In the genomic region with DNA sequence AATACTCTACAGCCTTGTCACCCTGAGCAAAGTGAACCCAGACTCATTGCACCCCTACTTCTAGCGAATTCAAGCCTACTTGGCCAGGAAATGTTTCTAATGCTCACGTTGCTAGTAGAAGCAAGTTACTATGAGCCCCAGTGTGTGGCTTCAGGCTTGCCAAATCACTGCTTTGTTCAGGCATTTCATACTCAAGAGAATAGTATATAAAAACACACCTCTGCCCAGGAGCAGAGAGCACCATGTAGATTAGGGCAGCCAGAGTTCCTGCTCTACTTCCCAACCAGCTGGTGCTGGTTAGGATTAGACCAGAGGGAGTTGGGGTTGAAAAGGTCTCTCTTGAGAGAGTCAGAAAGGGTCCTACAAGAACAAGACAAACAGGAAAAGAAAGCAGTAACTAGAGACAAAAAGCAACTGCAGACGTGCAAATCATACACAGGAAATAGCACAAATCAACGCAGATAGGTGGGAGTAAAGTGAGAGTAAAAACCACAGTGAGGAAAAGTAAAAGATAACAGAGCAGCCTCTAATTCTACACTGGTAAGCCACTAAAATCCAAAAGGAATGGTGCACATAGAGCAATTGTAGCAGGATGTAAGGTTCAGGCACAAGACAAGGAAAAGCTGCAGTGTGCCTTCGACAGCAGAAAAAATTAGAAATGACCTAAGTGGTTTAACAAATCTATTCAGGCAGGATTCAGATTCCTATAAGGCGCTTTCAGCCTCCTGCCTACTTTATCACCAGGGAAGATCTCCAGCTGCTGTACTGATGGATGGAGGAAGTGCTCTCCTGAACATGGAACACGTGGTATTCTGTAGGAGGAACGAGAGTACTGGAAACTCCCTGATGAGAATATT, we compare ENCODE assay signal across 8 cellular contexts. TPM values are rescaled to one million over a fixed set of nuclear protein-coding genes. Genes with fewer than 3 reads are reported as not detected.
DNase-seq lines count a peak whose midpoint lies in the region; ATAC-seq and TF ChIP-seq lines count a peak whose summit lies in the region.

No MANE protein-coding gene starts in this region.

- H3K4me1 ChIP-seq in mesendoderm (ENCODE audit: control insufficient read depth, low read depth, low read length), result no peaks in the 10 kb centered on the region
- no peaks in the 10 kb centered on the region for H3K4me1 ChIP-seq in adrenal gland (replicated peaks in 1 of 2)
- no peaks in the 10 kb centered on the region for H3K4me1 ChIP-seq in thyroid gland

- H3K79me1 ChIP-seq in mesendoderm (ENCODE audit: low read length), result no peaks in the 10 kb centered on the region

- H3K56ac ChIP-seq in mesendoderm (ENCODE audit: low read length), result no peak overlapping the region

- no peaks in the 10 kb centered on the region for H3K36me3 ChIP-seq in SK-N-MC (ENCODE audit: insufficient read depth, low read length)
- H3K36me3 ChIP-seq in mesendoderm (ENCODE audit: control insufficient read depth, insufficient read depth, low read length), result no peaks in the 10 kb centered on the region
- H3K36me3 ChIP-seq in adrenal gland (replicated peaks in 1 of 2), result no peaks in the 10 kb centered on the region
- no peaks in the 10 kb centered on the region for H3K36me3 ChIP-seq in thyroid gland

- intact Hi-C loops in adrenal gland (cut with DNase I), result no loop called here
- intact Hi-C loops in thyroid gland (cut with DNase I), result no loop called here

- no peak overlapping the region for H2AK5ac ChIP-seq in mesendoderm (ENCODE audit: low read length)

- DNase-seq in NCI-H2171 treated with DMSO at 0.1 percent for 48 hours (lab: John Stamatoyannopoulos, UW) (peak; percentile 66), NCI-H2171 (lab: John Stamatoyannopoulos, UW) (no peak), SK-N-MC (ENCODE audit: low read depth, low spot score) (peak; percentile 85), mesendoderm (peak; percentile 23), adrenal gland (no peak), cerebellar cortex (ENCODE audit: low spot score) (no peak), thyroid gland (no peak)

- H2BK120ac ChIP-seq in mesendoderm (ENCODE audit: low read depth, low read length), result no peak overlapping the region

- TF ChIP-seq CTCF in adrenal gland (IDR thresholded peaks at IDR 0.05) (no peak), thyroid gland (IDR thresholded peaks at IDR 0.05) (no peak)

- H3K27ac ChIP-seq in SK-N-MC (peak overlapping the region; percentile 94), mesendoderm (ENCODE audit: low read depth, low read length) (no peak overlapping the region), adrenal gland (no peak overlapping the region), thyroid gland (no peak overlapping the region)

- H3K27me3 ChIP-seq in mesendoderm (ENCODE audit: insufficient read depth, low read length, poor library complexity), result no peaks in the 10 kb centered on the region
- H3K27me3 ChIP-seq in adrenal gland, result no peaks in the 10 kb centered on the region
- no peaks in the 10 kb centered on the region for H3K27me3 ChIP-seq in thyroid gland

- peak; percentile 51 for ATAC-seq in HG02588 (IDR thresholded peaks at IDR 0.05; ENCODE audit: unreplicated experiment)

- peak overlapping the region; percentile 71 for H3K4me3 ChIP-seq in SK-N-MC
- H3K4me3 ChIP-seq in mesendoderm (ENCODE audit: low read length), result no peak overlapping the region
- no peak overlapping the region for H3K4me3 ChIP-seq in adrenal gland
- H3K4me3 ChIP-seq in thyroid gland (replicated peaks in 1 of 3), result no peak overlapping the region

- H3K4ac ChIP-seq in mesendoderm (ENCODE audit: low read depth, low read length), result no peak overlapping the region

- H3K4me2 ChIP-seq in mesendoderm (ENCODE audit: low read length), result no peak overlapping the region

- TF ChIP-seq POLR2A in adrenal gland (IDR thresholded peaks at IDR 0.05), result no peak
- no peak for TF ChIP-seq POLR2A in thyroid gland (IDR thresholded peaks at IDR 0.05)

- H3K23ac ChIP-seq in mesendoderm (ENCODE audit: low read length), result no peak overlapping the region

- H3K9ac ChIP-seq in SK-N-MC (ENCODE audit: insufficient read length) (peak overlapping the region; percentile 49), mesendoderm (ENCODE audit: low read length) (no peak overlapping the region)

- no CpG with 5 or more reads among the region's 8 CpGs for WGBS in mesendoderm (ENCODE audit: extremely low coverage, insufficient coverage, low lambda C conversion rate)
- 33 to 42% (median 37%) methylated on average over 8 of the region's 8 CpGs for WGBS in adrenal gland, 4 donors
- 24 to 36% methylated on average over 7 to 8 of the region's 8 CpGs for WGBS in thyroid gland, 2 donors

- no peak overlapping the region for H2BK15ac ChIP-seq in mesendoderm (replicated peaks; ENCODE audit: low read depth)

- H4K8ac ChIP-seq in mesendoderm (ENCODE audit: low read depth, low read length), result no peak overlapping the region

- no peak overlapping the region for H2BK5ac ChIP-seq in mesendoderm (ENCODE audit: low read length)

- H4K5ac ChIP-seq in mesendoderm (ENCODE audit: low read length), result no peak overlapping the region

- no peaks in the 10 kb centered on the region for H3K79me2 ChIP-seq in mesendoderm (ENCODE audit: control insufficient read depth, insufficient read depth, low read length)

- H3K18ac ChIP-seq in mesendoderm (ENCODE audit: low read length), result no peak overlapping the region

- H3K9me3 ChIP-seq in SK-N-MC (ENCODE audit: low read depth, low read length), result no peaks in the 10 kb centered on the region
- H3K9me3 ChIP-seq in adrenal gland (replicated peaks in 1 of 3), result no peaks in the 10 kb centered on the region
- H3K9me3 ChIP-seq in thyroid gland, result no peaks in the 10 kb centered on the region

RNA-seq across cellular contexts. Expression of a gene that starts 49.6 kb away (rescaled TPM):
- 105 TPM for polyA plus RNA-seq in mesendoderm (2013, experiment 1 of 2)
- 106 TPM for polyA plus RNA-seq in mesendoderm (2013, experiment 2 of 2)
- 10 to 100 TPM; 19.2 to 50.2 (median 24.2) TPM for total RNA-seq in adrenal gland
- 10 to 100 TPM in 1 of 3 donors, 1 to 10 TPM in 2; 2.1 to 33.5 (median 3.6) TPM for polyA plus RNA-seq in adrenal gland
- total RNA-seq in thyroid gland, result 100 to 1,000 TPM in 1 of 4 donors, 10 to 100 TPM in 3; 34.9 to 118 (median 54.8) TPM

Comparison
In these comparisons a context has a peak if more than half of its experiments do, and no peak if none do; other contexts are left out.
1. DNase-seq: peak in NCI-H2171 treated with DMSO at 0.1 percent for 48 hours (single experiment), SK-N-MC (single experiment) and mesendoderm (single experiment); none in NCI-H2171 (single experiment), adrenal gland (0 of 7), cerebellar cortex (single experiment) and thyroid gland (0 of 2).